8 cellular contexts compared by ENCODE assay signal in the genomic region with DNA sequence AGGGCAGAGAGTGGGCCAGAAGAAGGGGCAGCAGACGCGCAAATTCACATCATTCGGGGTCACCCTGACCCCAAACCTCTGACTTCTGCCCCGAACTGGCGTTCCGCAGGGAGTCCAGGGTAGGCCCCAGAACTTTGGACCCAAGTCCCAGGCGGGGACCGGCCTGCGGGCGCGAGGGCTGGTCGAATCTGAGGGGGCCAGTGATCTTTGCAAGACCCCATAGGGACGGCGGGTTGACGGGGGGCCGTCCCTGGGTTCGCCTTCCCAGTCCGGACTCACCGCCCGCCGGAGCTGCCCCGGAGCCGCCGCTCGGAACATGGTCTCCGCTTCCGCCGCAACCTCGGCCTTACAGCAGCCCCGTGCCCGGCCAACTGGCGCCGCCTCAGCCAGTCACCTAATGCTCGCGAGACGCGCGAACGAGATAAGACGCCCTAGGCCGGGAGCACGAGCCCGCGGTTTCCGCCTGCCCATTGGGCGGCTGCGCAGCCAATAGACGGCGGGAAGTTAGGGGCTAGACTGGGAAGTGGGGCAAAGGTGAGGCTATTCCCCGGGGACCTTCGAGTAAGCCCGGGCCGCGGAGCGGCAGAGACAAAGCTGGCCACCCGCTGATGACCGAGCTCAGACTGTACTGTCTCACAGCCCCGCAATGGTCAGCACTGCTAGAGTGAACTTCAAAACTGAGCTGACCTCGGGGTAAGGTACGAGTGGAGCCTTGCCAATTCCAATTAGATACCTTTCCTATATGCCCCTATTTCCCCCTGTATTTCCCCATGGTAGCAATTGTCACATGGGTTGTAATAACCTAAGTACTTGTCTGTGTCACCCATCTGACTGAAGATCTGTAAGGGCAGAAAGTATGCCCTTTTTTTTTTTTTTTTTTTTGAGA. TPM values are rescaled to one million over a fixed set of nuclear protein-coding genes. Genes with fewer than 3 reads are reported as not detected.
DNase-seq lines count a peak whose midpoint lies in the region; ATAC-seq and TF ChIP-seq lines count a peak whose summit lies in the region.

A gene (minus strand): TSS at position 399 of the 886 bp plus-strand sequence. CDS start 81 bp downstream, at position 318.

- H3K4me1 ChIP-seq in SJSA1 (replicated peaks) (peaks cover 35% of the 10 kb centered on the region), gastroesophageal sphincter (peaks cover 0 to 35% (median 3%) of the 10 kb centered on the region in 3 donors)

- ATAC-seq in gastroesophageal sphincter, result peak; percentile 99

- H3K27me3 ChIP-seq in SJSA1 (replicated peaks) (no peaks in the 10 kb centered on the region), gastroesophageal sphincter (no peaks in the 10 kb centered on the region)

- DNase-seq in GM04503 (ENCODE audit: low read depth) (peak; percentile 77), HFF-Myc (ENCODE audit: extremely low read depth, low read depth) (peak; percentile 88), MV-4-11 (lab: John Stamatoyannopoulos, UW) (peak; percentile 96), SJSA1 (ENCODE audit: low read depth in 1 of 2, low spot score in 2 of 2) (peak; percentile 92 to 98), non-pigmented ciliary epithelial cell (ENCODE audit: low read depth) (peak; percentile 56), substantia nigra (lab: John Stamatoyannopoulos, UW) (peak; percentile 19 to 93 (median 82))
- peak; percentile 90 for DNase-seq in activated naive CD4-positive, alpha-beta T cell treated with Interleukin-2 at 50 U/mL for 16 hours

- H3K36me3 ChIP-seq in SJSA1 (peaks cover 11% of the 10 kb centered on the region), gastroesophageal sphincter (no peaks in the 10 kb centered on the region)

- H3K27ac ChIP-seq in SJSA1 (peak within 1 kb of the TSS; percentile 81), gastroesophageal sphincter (peak within 1 kb of the TSS; percentile 66 to 98 (median 90)), substantia nigra (ENCODE audit: low read depth, low read length, poor library complexity, severe bottlenecking) (peak within 1 kb of the TSS; percentile 69)

- TF ChIP-seq CTCF in HFF-Myc (IDR thresholded peaks at IDR 0.05; ENCODE audit: low read depth, low read length, missing control alignments) (no peak), gastroesophageal sphincter (IDR thresholded peaks at IDR 0.05) (no peak)

- 0% methylated on average over 3 to 15 of the region's 60 CpGs for WGBS in gastroesophageal sphincter (ENCODE audit: low coverage in 1 of 2), 2 donors

- no peak for TF ChIP-seq EP300 in gastroesophageal sphincter (IDR thresholded peaks at IDR 0.05)

- peak; percentile 89 to 93 for TF ChIP-seq POLR2A in gastroesophageal sphincter (IDR thresholded peaks at IDR 0.05)

- H3K4me3 ChIP-seq in HFF-Myc (replicated peaks; ENCODE audit: low read depth, low read length) (peak within 1 kb of the TSS; percentile 91), SJSA1 (peak within 1 kb of the TSS; percentile 76), gastroesophageal sphincter (peak within 1 kb of the TSS; percentile 42 to 75)

- no peaks in the 10 kb centered on the region for H3K9me3 ChIP-seq in SJSA1 (replicated peaks)
- no peaks in the 10 kb centered on the region for H3K9me3 ChIP-seq in gastroesophageal sphincter

RNA-seq across cellular contexts. Expression of the gene that starts here (rescaled TPM):
- total RNA-seq in SJSA1 (2014; rRNA removed; shearing (Covaris generic)), result 125 and 203 TPM in 2 replicates
- 100 to 1,000 TPM; 113 to 168 (median 137) TPM for total RNA-seq in gastroesophageal sphincter

Comparison
In these comparisons a context has a peak if more than half of its experiments do, and no peak if none do; other contexts are left out.
1. Peak in every context shown above with its lines: DNase-seq, ATAC-seq, H3K4me3 ChIP-seq and H3K27ac ChIP-seq.